Comparison of ENCODE assay signal across 20 cellular contexts in the genomic region with DNA sequence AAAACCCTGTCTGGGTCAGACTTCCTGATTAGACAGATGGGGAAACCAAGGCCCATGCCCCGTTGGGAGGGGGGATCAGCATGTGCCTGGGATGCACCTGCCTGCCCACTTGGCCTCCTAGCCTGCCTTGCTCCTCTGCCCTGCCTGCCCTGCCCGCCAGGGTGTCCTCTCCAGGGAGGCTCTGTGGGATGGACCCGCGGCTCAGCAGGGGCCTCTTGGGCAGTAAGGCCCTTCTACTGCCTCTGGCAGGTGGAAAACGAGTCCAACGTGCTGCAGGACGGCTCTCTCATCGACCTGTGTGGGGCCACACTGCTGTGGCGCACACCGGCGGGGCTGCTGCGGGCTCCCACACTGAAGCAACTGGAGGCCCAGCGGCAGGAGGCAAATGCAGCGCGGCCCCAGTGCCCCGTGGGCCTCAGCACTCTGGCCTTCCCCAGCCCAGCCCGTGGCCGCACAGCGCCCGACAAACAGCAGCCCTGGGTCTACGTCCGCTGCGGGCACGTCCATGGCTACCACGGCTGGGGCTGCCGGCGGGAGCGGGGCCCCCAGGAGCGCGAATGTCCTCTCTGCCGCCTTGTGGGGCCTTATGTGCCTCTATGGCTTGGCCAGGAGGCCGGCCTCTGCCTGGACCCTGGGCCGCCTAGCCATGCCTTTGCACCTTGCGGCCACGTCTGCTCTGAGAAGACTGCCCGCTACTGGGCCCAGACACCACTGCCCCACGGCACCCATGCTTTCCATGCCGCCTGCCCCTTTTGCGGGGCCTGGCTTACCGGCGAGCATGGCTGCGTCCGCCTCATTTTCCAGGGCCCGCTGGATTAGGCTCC. TPM values are rescaled to one million over a fixed set of nuclear protein-coding genes. Genes with fewer than 3 reads are reported as not detected.
DNase-seq lines count a peak whose midpoint lies in the region; ATAC-seq, FAIRE-seq and TF ChIP-seq lines count a peak whose summit lies in the region.
"Had no signal": no experiment of that assay in that cellular context is flagged by ENCODE, and none has a peak within 500 bp of the region (broad histone marks: within the 10 kb centered on the region; RNA-seq: fewer than 3 reads in every experiment).

No MANE protein-coding gene starts in this region.

- H4K20me1 ChIP-seq in HepG2 (ENCODE audit: insufficient read depth, low read length): no peaks in the 10 kb centered on the region

- POLR2A ChIA-PET in HEK293 (lab: Yijun Ruan, JAX) (interaction anchor here (0.9 to 1.2 kb wide), 3 partner anchors 9 to 16 kb away, joined by 5 to 7 read pairs (median 5); partner anchors contain the start of gene PELI3), WTC11 (lab: Charles Lee) (no interaction called here), HepG2 (lab: Yijun Ruan, JAX) (no interaction called here)
- POLR2A ChIA-PET in CD8-positive, alpha-beta memory T cell (lab: Charles Lee): no interaction called here

- H3K27ac ChIP-seq in HEK293 (ENCODE audit: extremely low read depth, low read depth, low read length) (no peak overlapping the region), HepG2 (ENCODE audit: extremely low read length, insufficient read depth, low read length) (no peak overlapping the region)
- H3K27ac ChIP-seq in CD8-positive, alpha-beta memory T cell (ENCODE audit: low read depth, low read length): no peak overlapping the region

- CTCF ChIA-PET in HEK293 (lab: Yijun Ruan, JAX) (no interaction called here), WTC11 (lab: Charles Lee) (interaction anchor here (0.8 to 1.4 kb wide), 3 partner anchors 9 to 57 kb away, joined by 3 to 6 read pairs (median 5); partner anchors contain the start of gene PELI3), HepG2 (lab: Yijun Ruan, JAX; ENCODE audit: low intra/inter-chr PET ratio, low total read pairs) (no interaction called here)
- CTCF ChIA-PET in CD8-positive, alpha-beta memory T cell (lab: Charles Lee): interaction anchor here (1.4 kb wide), 1 partner anchor 67 kb away, joined by 3 read pairs; no protein-coding TSS in a partner anchor

- no peak for TF ChIP-seq CTCF in HEK293 (tag by site-specific recombination; IDR thresholded peaks at IDR 0.05)
- no peak for TF ChIP-seq CTCF in WTC11 (IDR thresholded peaks at IDR 0.05)
- no peak for TF ChIP-seq CTCF in HepG2 (CRISPR knock-in tag; IDR thresholded peaks at IDR 0.05)

- H3K9me3 ChIP-seq in HEK293 (ENCODE audit: control insufficient read depth, insufficient read depth, low read depth, low read length) (no peaks in the 10 kb centered on the region), HepG2 (ENCODE audit: low read length) (no peaks in the 10 kb centered on the region), HAP-1 (no peaks in the 10 kb centered on the region)
- no peaks in the 10 kb centered on the region for H3K9me3 ChIP-seq in CD8-positive, alpha-beta memory T cell (ENCODE audit: low read length)
- H3K9me3 ChIP-seq: BE2C, Caco-2 had no signal

- no peak for TF ChIP-seq RAD21 in HepG2 (CRISPR knock-in tag; IDR thresholded peaks at IDR 0.05)

- H3K27me3 Mint-ChIP-seq in WTC11 (ENCODE audit: low read depth): no peaks in the 10 kb centered on the region
- peaks cover 0 to 1% of the 10 kb centered on the region in 2 donors for H3K27me3 Mint-ChIP-seq in CD8-positive, alpha-beta memory T cell
- H3K27me3 Mint-ChIP-seq: IgD-negative memory B cell had no signal

- no peak for TF ChIP-seq POLR2A in HepG2 (IDR thresholded peaks at IDR 0.05; ENCODE audit: insufficient read depth in 1 of 2, low read depth in 2 of 2, low read length in 2 of 2)

- no peak overlapping the region for H3K4me2 ChIP-seq in HepG2 (ENCODE audit: low read depth, low read length)

- no peak overlapping the region for H2AFZ ChIP-seq in HepG2 (ENCODE audit: low read length)

- H3K36me3 ChIP-seq in HEK293 (ENCODE audit: control insufficient read depth in 2 of 2, insufficient read depth in 1 of 2, low read length in 2 of 2) (peaks cover 0 to 45% of the 10 kb centered on the region in 2 experiments; a peak in 2 of 3 replicates), HepG2 (replicated peaks in 1 of 2; ENCODE audit: control insufficient read depth in 1 of 2, insufficient read depth in 2 of 2, low read length in 2 of 2) (peaks cover 0 to 2% of the 10 kb centered on the region in 2 experiments; a peak in 3 of 5 replicates), HAP-1 (replicated peaks) (peaks cover 21% of the 10 kb centered on the region)
- H3K36me3 ChIP-seq in CD8-positive, alpha-beta memory T cell (ENCODE audit: insufficient read depth, low read length): no peaks in the 10 kb centered on the region
- H3K36me3 ChIP-seq: BE2C had no signal

- H3K27ac Mint-ChIP-seq in WTC11: no peak overlapping the region
- H3K27ac Mint-ChIP-seq in CD8-positive, alpha-beta memory T cell: no peak overlapping the region

- no TSS peak for BruUV-seq in HepG2 (replicated peaks; lab: Mats Ljungman, UMichigan)

- TF ChIP-seq EP300 in HepG2 (IDR thresholded peaks at IDR 0.05; ENCODE audit: low read depth in 2 of 2, low read length in 2 of 2): no peak
- TF ChIP-seq EP300 in HepG2 (CRISPR knock-in tag; IDR thresholded peaks at IDR 0.05; ENCODE audit: borderline replicate concordance): no peak

- H3K27me3 ChIP-seq in HepG2 (ENCODE audit: control insufficient read depth in 1 of 2, insufficient read depth in 2 of 2, low read length in 2 of 2): no peaks in the 10 kb centered on the region
- H3K27me3 ChIP-seq in HAP-1 (ENCODE audit: low read depth): no peaks in the 10 kb centered on the region
- H3K27me3 ChIP-seq in CD8-positive, alpha-beta memory T cell (ENCODE audit: insufficient read depth, low read length, poor library complexity, severe bottlenecking): no peaks in the 10 kb centered on the region
- H3K27me3 ChIP-seq: BE2C had no signal

- WGBS in HepG2 (ENCODE audit: low lambda C conversion rate): 96% methylated on average over 24 of the region's 44 CpGs

- intact Hi-C loops in HepG2 (cut with micrococcal nuclease; ENCODE audit: unreplicated experiment): no loop called here

- H3K4me1 Mint-ChIP-seq in WTC11: peaks cover 21% of the 10 kb centered on the region
- peaks cover 17 to 18% (median 18%) of the 10 kb centered on the region in 3 donors for H3K4me1 Mint-ChIP-seq in CD8-positive, alpha-beta memory T cell

- no peak for FAIRE-seq in HepG2 (lab: Jason Lieb, UNC)
- FAIRE-seq in urothelium cell line (lab: Jason Lieb, UNC): no peak
- FAIRE-seq: A204.1, D721Med, G401.6, GM12891, GM19239, HTR-8/SVneo had no signal

- ATAC-seq in WTC11: no peak
- no peak for ATAC-seq in HepG2
- ATAC-seq: HCT116 had no signal

- no peaks in the 10 kb centered on the region for H3K9me3 Mint-ChIP-seq in WTC11
- H3K9me3 Mint-ChIP-seq in CD8-positive, alpha-beta memory T cell: no peaks in the 10 kb centered on the region
- H3K9me3 Mint-ChIP-seq: CD4-positive, CD25-positive, alpha-beta regulatory T cell; IgD-negative memory B cell had no signal

- H3K36me3 Mint-ChIP-seq in WTC11: peaks cover 2% of the 10 kb centered on the region; the same call in 1 of the 2 replicates
- H3K36me3 Mint-ChIP-seq in CD8-positive, alpha-beta memory T cell: peaks cover 0 to 38% (median 0%) of the 10 kb centered on the region in 3 donors
- H3K36me3 Mint-ChIP-seq: IgD-negative memory B cell had no signal

- H3K4me1 ChIP-seq in HEK293 (ENCODE audit: control insufficient read depth, insufficient read depth, low read length) (no peaks in the 10 kb centered on the region), HepG2 (ENCODE audit: insufficient read depth, low read length) (peaks cover 11% of the 10 kb centered on the region), HAP-1 (0 out of 2 replicates have a peak, but pooled peaks cover 7% of the 10 kb centered on the region)
- H3K4me1 ChIP-seq in CD8-positive, alpha-beta memory T cell (ENCODE audit: insufficient read depth, low read length): peaks cover 11% of the 10 kb centered on the region
- H3K4me1 ChIP-seq: BE2C had no signal

- in situ Hi-C loops in HepG2 (cut with HindIII; ENCODE audit: extremely low pct_ligation_motif_present, low pct_unique_long_range_greater_than_20kb) (no loop called here), HAP-1 (cut with MboI; ENCODE audit: low sequenced_read_pairs) (no loop called here)

- DNase-seq in WTC11 (ENCODE audit: low spot score): no peak
- no peak for DNase-seq in HepG2 (ENCODE audit: low spot score)
- DNase-seq in HAP-1 (ENCODE audit: low spot score in 2 of 2): no peak
- no peak for DNase-seq in urothelium cell line (ENCODE audit: low spot score)
- DNase-seq in CD8-positive, alpha-beta memory T cell: no peak
- DNase-seq: ACHN; BE2C; C1 segment of cervical spinal cord; CD4-positive, CD25-positive, alpha-beta regulatory T cell had no signal

- H3K9ac ChIP-seq in HepG2 (ENCODE audit: insufficient read depth, low read depth, low read length): no peak overlapping the region

- no peaks in the 10 kb centered on the region for H3K79me2 ChIP-seq in HepG2 (ENCODE audit: insufficient read depth, low read length)

- H3K4me3 Mint-ChIP-seq in WTC11: no peak overlapping the region
- no peak overlapping the region for H3K4me3 Mint-ChIP-seq in CD8-positive, alpha-beta memory T cell

- H3K4me3 ChIP-seq in HEK293 (ENCODE audit: low read depth, low read length) (no peak overlapping the region), HepG2 (replicated peaks in 1 of 3; ENCODE audit: insufficient read depth in 1 of 3, low read depth in 2 of 3, low read length in 3 of 3) (no peak overlapping the region), HAP-1 (no peak overlapping the region)
- no peak overlapping the region for H3K4me3 ChIP-seq in CD8-positive, alpha-beta memory T cell (ENCODE audit: low read length)

RNA-seq across cellular contexts. Expression of gene DPP3, which starts 4.7 kb away (rescaled TPM):
- total RNA-seq in WTC11 (2021) (77.0 to 86.7 TPM (median 83.4 TPM) in 3 replicates), HepG2 (2016; rRNA removed; fragmentation: Illumina TruSeq; extraction: Trizol) (48.7 and 59.8 TPM in 2 replicates)
- 23.4 and 25.5 TPM in 2 replicates for total RNA-seq in HepG2 (2016; cell fraction: cytosol; rRNA removed; fragmentation: Illumina TruSeq; extraction: Trizol; ENCODE audit: low read depth)
- 33.2 and 57.2 TPM in 2 replicates for total RNA-seq in HepG2 (2016; cell fraction: insoluble cytoplasmic fraction; rRNA removed; fragmentation: Illumina TruSeq; extraction: Trizol)
- total RNA-seq in HepG2 (2016; cell fraction: membrane; rRNA removed; fragmentation: Illumina TruSeq; extraction: Trizol): 37.2 and 39.3 TPM in 2 replicates
- total RNA-seq in HepG2 (2016; cell fraction: nucleus; rRNA removed; fragmentation: Illumina TruSeq; extraction: Trizol): 41.5 and 47.9 TPM in 2 replicates
- polyA plus RNA-seq in HepG2 (2011; rRNA removed): 38.4 and 48.4 TPM in 2 replicates
- polyA plus RNA-seq in HepG2 (2011; cell fraction: cytosol; rRNA removed): 24.8 and 28.9 TPM in 2 replicates
- 84.7 and 84.9 TPM in 2 replicates for polyA plus RNA-seq in HepG2 (2011; cell fraction: nucleus; rRNA removed)
- 24.0 and 27.9 TPM in 2 replicates for polyA plus RNA-seq in HepG2 (2012)
- polyA plus RNA-seq in HepG2 (2016; cell fraction: cytosol; fragmentation: Illumina TruSeq; extraction: Trizol; ENCODE audit: low read depth): 25.5 and 28.2 TPM in 2 replicates
- 38.4 and 40.3 TPM in 2 replicates for polyA plus RNA-seq in HepG2 (2016; cell fraction: insoluble cytoplasmic fraction; fragmentation: Illumina TruSeq; extraction: Trizol; ENCODE audit: low read depth)
- polyA plus RNA-seq in HepG2 (2016; cell fraction: membrane; fragmentation: Illumina TruSeq; extraction: Trizol; ENCODE audit: low read depth): 26.4 and 32.4 TPM in 2 replicates
- polyA plus RNA-seq in HepG2 (2016; cell fraction: nucleus; fragmentation: Illumina TruSeq; extraction: Trizol; ENCODE audit: insufficient read depth, low read depth): 77.0 and 84.6 TPM in 2 replicates
- polyA minus RNA-seq in HepG2 (2011; rRNA and poly(A)+ RNA removed; ENCODE audit: low replicate concordance): 109 and 188 TPM in 2 replicates
- polyA minus RNA-seq in HepG2 (2011; cell fraction: cytosol; rRNA and poly(A)+ RNA removed): 60.2 and 62.2 TPM in 2 replicates
- polyA minus RNA-seq in HepG2 (2011; cell fraction: nucleus; rRNA and poly(A)+ RNA removed): 41.5 and 52.0 TPM in 2 replicates
- 10 to 100 TPM; 67.7 to 80.1 TPM for total RNA-seq in CD8-positive, alpha-beta memory T cell
- 32.5 TPM for polyA plus RNA-seq in CD8-positive, alpha-beta memory T cell

RNA-seq across cellular contexts. Expression of gene PELI3, which starts 8.9 kb away (rescaled TPM):
- total RNA-seq in WTC11 (2021): 6.7 to 7.8 TPM (median 6.8 TPM) in 3 replicates
- total RNA-seq in HepG2 (2016; rRNA removed; fragmentation: Illumina TruSeq; extraction: Trizol): 2.5 and 4.0 TPM in 2 replicates
- 2.7 and 2.8 TPM in 2 replicates for total RNA-seq in HepG2 (2016; cell fraction: cytosol; rRNA removed; fragmentation: Illumina TruSeq; extraction: Trizol; ENCODE audit: low read depth)
- total RNA-seq in HepG2 (2016; cell fraction: insoluble cytoplasmic fraction; rRNA removed; fragmentation: Illumina TruSeq; extraction: Trizol): 3.3 and 4.6 TPM in 2 replicates
- total RNA-seq in HepG2 (2016; cell fraction: membrane; rRNA removed; fragmentation: Illumina TruSeq; extraction: Trizol): 4.9 and 6.2 TPM in 2 replicates
- total RNA-seq in HepG2 (2016; cell fraction: nucleus; rRNA removed; fragmentation: Illumina TruSeq; extraction: Trizol): 2.9 and 3.8 TPM in 2 replicates
- 2.0 and 3.1 TPM in 2 replicates for polyA plus RNA-seq in HepG2 (2011; rRNA removed)
- polyA plus RNA-seq in HepG2 (2011; cell fraction: cytosol; rRNA removed): 2.1 and 2.8 TPM in 2 replicates
- polyA plus RNA-seq in HepG2 (2011; cell fraction: nucleus; rRNA removed): 6.4 and 6.9 TPM in 2 replicates
- polyA plus RNA-seq in HepG2 (2012): 2.3 and 2.5 TPM in 2 replicates
- polyA plus RNA-seq in HepG2 (2016; cell fraction: cytosol; fragmentation: Illumina TruSeq; extraction: Trizol; ENCODE audit: low read depth): 2.3 and 2.8 TPM in 2 replicates
- polyA plus RNA-seq in HepG2 (2016; cell fraction: insoluble cytoplasmic fraction; fragmentation: Illumina TruSeq; extraction: Trizol; ENCODE audit: low read depth): 2.7 and 3.9 TPM in 2 replicates
- 4.7 and 4.9 TPM in 2 replicates for polyA plus RNA-seq in HepG2 (2016; cell fraction: membrane; fragmentation: Illumina TruSeq; extraction: Trizol; ENCODE audit: low read depth)
- 3.0 and 4.4 TPM in 2 replicates for polyA plus RNA-seq in HepG2 (2016; cell fraction: nucleus; fragmentation: Illumina TruSeq; extraction: Trizol; ENCODE audit: insufficient read depth, low read depth)
- polyA minus RNA-seq in HepG2 (2011; rRNA and poly(A)+ RNA removed; ENCODE audit: low replicate concordance): 7.5 and 11.8 TPM in 2 replicates
- 1.6 and 2.0 TPM in 2 replicates for polyA minus RNA-seq in HepG2 (2011; cell fraction: cytosol; rRNA and poly(A)+ RNA removed)
- polyA minus RNA-seq in HepG2 (2011; cell fraction: nucleus; rRNA and poly(A)+ RNA removed): 6.6 and 8.0 TPM in 2 replicates
- total RNA-seq in CD8-positive, alpha-beta memory T cell: 1 to 10 TPM; 5.3 to 6.6 TPM
- 7.0 TPM for polyA plus RNA-seq in CD8-positive, alpha-beta memory T cell

RNA-seq across cellular contexts. Expression of gene BBS1, which starts 34.9 kb away (rescaled TPM):
- total RNA-seq in WTC11 (2021): 22.9 to 26.8 TPM (median 24.1 TPM) in 3 replicates
- 8.1 and 14.1 TPM in 2 replicates for total RNA-seq in HepG2 (2016; rRNA removed; fragmentation: Illumina TruSeq; extraction: Trizol)
- total RNA-seq in HepG2 (2016; cell fraction: cytosol; rRNA removed; fragmentation: Illumina TruSeq; extraction: Trizol; ENCODE audit: low read depth): 4.8 and 5.7 TPM in 2 replicates
- 7.6 and 12.8 TPM in 2 replicates for total RNA-seq in HepG2 (2016; cell fraction: insoluble cytoplasmic fraction; rRNA removed; fragmentation: Illumina TruSeq; extraction: Trizol)
- 5.7 and 6.3 TPM in 2 replicates for total RNA-seq in HepG2 (2016; cell fraction: membrane; rRNA removed; fragmentation: Illumina TruSeq; extraction: Trizol)
- total RNA-seq in HepG2 (2016; cell fraction: nucleus; rRNA removed; fragmentation: Illumina TruSeq; extraction: Trizol): 15.1 and 16.7 TPM in 2 replicates
- 11.7 and 12.1 TPM in 2 replicates for polyA plus RNA-seq in HepG2 (2011; rRNA removed)
- 6.2 and 6.5 TPM in 2 replicates for polyA plus RNA-seq in HepG2 (2011; cell fraction: cytosol; rRNA removed)
- 45.3 and 52.0 TPM in 2 replicates for polyA plus RNA-seq in HepG2 (2011; cell fraction: nucleus; rRNA removed)
- 6.7 and 8.6 TPM in 2 replicates for polyA plus RNA-seq in HepG2 (2012)
- 0.54 and 0.81 TPM in 2 replicates for polyA plus RNA-seq in HepG2 (2016; cell fraction: cytosol; fragmentation: Illumina TruSeq; extraction: Trizol; ENCODE audit: low read depth)
- polyA plus RNA-seq in HepG2 (2016; cell fraction: insoluble cytoplasmic fraction; fragmentation: Illumina TruSeq; extraction: Trizol; ENCODE audit: low read depth): 5.3 and 8.5 TPM in 2 replicates
- 1.8 and 2.2 TPM in 2 replicates for polyA plus RNA-seq in HepG2 (2016; cell fraction: membrane; fragmentation: Illumina TruSeq; extraction: Trizol; ENCODE audit: low read depth)
- polyA plus RNA-seq in HepG2 (2016; cell fraction: nucleus; fragmentation: Illumina TruSeq; extraction: Trizol; ENCODE audit: insufficient read depth, low read depth): 24.8 and 29.8 TPM in 2 replicates
- 19.0 and 43.1 TPM in 2 replicates for polyA minus RNA-seq in HepG2 (2011; rRNA and poly(A)+ RNA removed; ENCODE audit: low replicate concordance)
- 10.1 and 10.6 TPM in 2 replicates for polyA minus RNA-seq in HepG2 (2011; cell fraction: cytosol; rRNA and poly(A)+ RNA removed)
- 24.6 and 34.3 TPM in 2 replicates for polyA minus RNA-seq in HepG2 (2011; cell fraction: nucleus; rRNA and poly(A)+ RNA removed)
- 10 to 100 TPM; 17.7 to 21.2 TPM for total RNA-seq in CD8-positive, alpha-beta memory T cell
- polyA plus RNA-seq in CD8-positive, alpha-beta memory T cell: 15.6 TPM

RNA-seq across cellular contexts. Expression of gene MRPL11, which starts 36.9 kb away (rescaled TPM):
- total RNA-seq in WTC11 (2021) (131 to 137 TPM (median 135 TPM) in 3 replicates), HepG2 (2016; rRNA removed; fragmentation: Illumina TruSeq; extraction: Trizol) (176 and 220 TPM in 2 replicates)
- 133 and 141 TPM in 2 replicates for total RNA-seq in HepG2 (2016; cell fraction: cytosol; rRNA removed; fragmentation: Illumina TruSeq; extraction: Trizol; ENCODE audit: low read depth)
- 177 and 218 TPM in 2 replicates for total RNA-seq in HepG2 (2016; cell fraction: insoluble cytoplasmic fraction; rRNA removed; fragmentation: Illumina TruSeq; extraction: Trizol)
- total RNA-seq in HepG2 (2016; cell fraction: membrane; rRNA removed; fragmentation: Illumina TruSeq; extraction: Trizol): 207 and 224 TPM in 2 replicates
- 59.8 and 61.7 TPM in 2 replicates for total RNA-seq in HepG2 (2016; cell fraction: nucleus; rRNA removed; fragmentation: Illumina TruSeq; extraction: Trizol)
- 59.1 and 72.9 TPM in 2 replicates for polyA plus RNA-seq in HepG2 (2011; rRNA removed)
- 47.3 and 64.8 TPM in 2 replicates for polyA plus RNA-seq in HepG2 (2011; cell fraction: cytosol; rRNA removed)
- polyA plus RNA-seq in HepG2 (2011; cell fraction: nucleus; rRNA removed): 29.2 and 31.9 TPM in 2 replicates
- 61.7 and 65.2 TPM in 2 replicates for polyA plus RNA-seq in HepG2 (2012)
- polyA plus RNA-seq in HepG2 (2016; cell fraction: cytosol; fragmentation: Illumina TruSeq; extraction: Trizol; ENCODE audit: low read depth): 196 and 219 TPM in 2 replicates
- polyA plus RNA-seq in HepG2 (2016; cell fraction: insoluble cytoplasmic fraction; fragmentation: Illumina TruSeq; extraction: Trizol; ENCODE audit: low read depth): 200 and 221 TPM in 2 replicates
- polyA plus RNA-seq in HepG2 (2016; cell fraction: membrane; fragmentation: Illumina TruSeq; extraction: Trizol; ENCODE audit: low read depth): 191 and 200 TPM in 2 replicates
- polyA plus RNA-seq in HepG2 (2016; cell fraction: nucleus; fragmentation: Illumina TruSeq; extraction: Trizol; ENCODE audit: insufficient read depth, low read depth): 108 and 120 TPM in 2 replicates
- 32.6 and 71.9 TPM in 2 replicates for polyA minus RNA-seq in HepG2 (2011; rRNA and poly(A)+ RNA removed; ENCODE audit: low replicate concordance)
- 12.0 and 13.8 TPM in 2 replicates for polyA minus RNA-seq in HepG2 (2011; cell fraction: cytosol; rRNA and poly(A)+ RNA removed)
- polyA minus RNA-seq in HepG2 (2011; cell fraction: nucleus; rRNA and poly(A)+ RNA removed): 4.4 and 5.2 TPM in 2 replicates
- total RNA-seq in CD8-positive, alpha-beta memory T cell: 100 to 1,000 TPM; 148 to 152 TPM
- polyA plus RNA-seq in CD8-positive, alpha-beta memory T cell: 86.9 TPM

RNA-seq across cellular contexts. Expression of gene NPAS4, which starts 54.7 kb away (rescaled TPM):
- total RNA-seq in WTC11 (2021) (0.27 to 0.79 TPM (median 0.44 TPM) in 3 replicates), HepG2 (2016; rRNA removed; fragmentation: Illumina TruSeq; extraction: Trizol) (not detected in 2 replicates)
- not detected in 2 replicates for total RNA-seq in HepG2 (2016; cell fraction: cytosol; rRNA removed; fragmentation: Illumina TruSeq; extraction: Trizol; ENCODE audit: low read depth)
- not detected in 2 replicates for total RNA-seq in HepG2 (2016; cell fraction: insoluble cytoplasmic fraction; rRNA removed; fragmentation: Illumina TruSeq; extraction: Trizol)
- not detected in 2 replicates for total RNA-seq in HepG2 (2016; cell fraction: membrane; rRNA removed; fragmentation: Illumina TruSeq; extraction: Trizol)
- not detected in 2 replicates for total RNA-seq in HepG2 (2016; cell fraction: nucleus; rRNA removed; fragmentation: Illumina TruSeq; extraction: Trizol)
- not detected in 2 replicates for polyA plus RNA-seq in HepG2 (2011; rRNA removed)
- not detected in 2 replicates for polyA plus RNA-seq in HepG2 (2011; cell fraction: cytosol; rRNA removed)
- not detected in 2 replicates for polyA plus RNA-seq in HepG2 (2011; cell fraction: nucleus; rRNA removed)
- not detected in 2 replicates for polyA plus RNA-seq in HepG2 (2012)
- not detected in 2 replicates for polyA plus RNA-seq in HepG2 (2016; cell fraction: cytosol; fragmentation: Illumina TruSeq; extraction: Trizol; ENCODE audit: low read depth)
- polyA plus RNA-seq in HepG2 (2016; cell fraction: insoluble cytoplasmic fraction; fragmentation: Illumina TruSeq; extraction: Trizol; ENCODE audit: low read depth): not detected in 2 replicates
- not detected in 2 replicates for polyA plus RNA-seq in HepG2 (2016; cell fraction: membrane; fragmentation: Illumina TruSeq; extraction: Trizol; ENCODE audit: low read depth)
- polyA plus RNA-seq in HepG2 (2016; cell fraction: nucleus; fragmentation: Illumina TruSeq; extraction: Trizol; ENCODE audit: insufficient read depth, low read depth): not detected in 2 replicates
- 0.51 TPM in 1 of 2 replicates, not detected in the other for polyA minus RNA-seq in HepG2 (2011; rRNA and poly(A)+ RNA removed; ENCODE audit: low replicate concordance)
- not detected in 2 replicates for polyA minus RNA-seq in HepG2 (2011; cell fraction: cytosol; rRNA and poly(A)+ RNA removed)
- polyA minus RNA-seq in HepG2 (2011; cell fraction: nucleus; rRNA and poly(A)+ RNA removed): not detected in 2 replicates
- not detected for total RNA-seq in CD8-positive, alpha-beta memory T cell
- polyA plus RNA-seq in CD8-positive, alpha-beta memory T cell: not detected
- total RNA-seq: Caco-2; CD4-positive, CD25-positive, alpha-beta regulatory T cell; H4 had no signal
- polyA plus RNA-seq: CD4-positive, CD25-positive, alpha-beta regulatory T cell; IgD-negative memory B cell had no signal

Comparison
In these comparisons a context has a peak if more than half of its experiments do, and no peak if none do; other contexts are left out.
1. CTCF ChIA-PET loops: an anchor here in WTC11 (0.8 to 1.4 kb wide) and CD8-positive, alpha-beta memory T cell (1.4 kb wide); none called in HEK293 and HepG2.